Comparison of ENCODE assay signal across 2 cellular contexts in genomic region chr3:13364602-13365271, GRCh38.
A peak's percentile ranks its signal among the peaks of the same experiment; 100 is the strongest.
TF ChIP-seq lines count a peak whose summit lies in the region.

No MANE protein-coding gene starts in this region.

TF ChIP-seq in IMR-90, 13 proteins besides CTCF, POLR2A, EP300 and RAD21:
- no peak for TF ChIP-seq MAZ (IDR thresholded peaks at IDR 0.05; ENCODE audit: borderline replicate concordance, low read depth, low read length)
- peak; percentile 42 for TF ChIP-seq MAFK (IDR thresholded peaks at IDR 0.05; ENCODE audit: low read depth, low read length)

TF ChIP-seq in H1, 55 proteins besides CTCF, POLR2A, EP300 and RAD21:
- peak; percentile 34; the same call in 1 of the 2 replicates for TF ChIP-seq MAFK (IDR thresholded peaks at IDR 0.05; ENCODE audit: low read depth, low read length)
- TF ChIP-seq GTF2F1 (IDR thresholded peaks at IDR 0.05; ENCODE audit: borderline replicate concordance, low read depth, low read length), result no peak
- no peak for TF ChIP-seq HDAC6 (IDR thresholded peaks at IDR 0.05; ENCODE audit: low read depth, low read length)
TF ChIP-seq in H1: peak in this region for 1.
